Comparison of ENCODE assay signal across 8 cellular contexts in genomic region chr16:4253394-4254150, GRCh38. TPM values are rescaled to one million over a fixed set of nuclear protein-coding genes. Genes with fewer than 3 reads are reported as not detected.
A peak's percentile ranks its signal among the peaks of the same experiment; 100 is the strongest.
DNase-seq lines count a peak whose midpoint lies in the region; ATAC-seq, FAIRE-seq and TF ChIP-seq lines count a peak whose summit lies in the region.

No MANE protein-coding gene starts in this region.

- peak overlapping the region; percentile 91 for H2AFZ ChIP-seq in smooth muscle cell (ENCODE audit: low read depth)

- H3K4me3 ChIP-seq in WI38 (ENCODE audit: low read depth, low read length) (peak overlapping the region; percentile 59), bronchial epithelial cell (ENCODE audit: low read depth, low read length) (peak overlapping the region; percentile 42), smooth muscle cell (peak overlapping the region; percentile 67)

- no peaks in the 10 kb centered on the region for H3K9me3 ChIP-seq in smooth muscle cell (replicated peaks; ENCODE audit: low read depth)

- ATAC-seq in GM18909 (IDR thresholded peaks at IDR 0.05; ENCODE audit: poor library complexity, unreplicated experiment) (peak; percentile 95), HG03159 (IDR thresholded peaks at IDR 0.05; ENCODE audit: unreplicated experiment) (peak; percentile 91)

- under 1% methylated on average over 66 of the region's 80 CpGs for WGBS in smooth muscle cell (ENCODE audit: low lambda C conversion rate)

- no peaks in the 10 kb centered on the region for H4K20me1 ChIP-seq in smooth muscle cell (ENCODE audit: low read depth)

- no peaks in the 10 kb centered on the region for H3K79me2 ChIP-seq in smooth muscle cell (ENCODE audit: low read depth)

- peak overlapping the region; percentile 83 for H3K4me2 ChIP-seq in smooth muscle cell

- no peak for FAIRE-seq in bronchial epithelial cell (lab: Jason Lieb, UNC)

- H3K36me3 ChIP-seq in bronchial epithelial cell (ENCODE audit: control insufficient read depth, insufficient read depth, low read length), result peaks cover 4% of the 10 kb centered on the region
- no peaks in the 10 kb centered on the region for H3K36me3 ChIP-seq in smooth muscle cell (ENCODE audit: low read depth)

- no peaks in the 10 kb centered on the region for H3F3A ChIP-seq in smooth muscle cell (ENCODE audit: low read depth)

- TF ChIP-seq CTCF in WI38 (IDR thresholded peaks at IDR 0.05; ENCODE audit: low read depth, low read length) (no peak), bronchial epithelial cell (IDR thresholded peaks at IDR 0.05; ENCODE audit: insufficient read depth, low read length, severe bottlenecking) (no peak), smooth muscle cell (IDR thresholded peaks at IDR 0.05; ENCODE audit: borderline replicate concordance, insufficient read depth, poor library complexity, severe bottlenecking) (no peak)

- peak overlapping the region; percentile 74 for H3K9ac ChIP-seq in smooth muscle cell (ENCODE audit: low read depth)

- DNase-seq in AG08395 (ENCODE audit: low spot score) (peak; percentile 99), NCI-H2227 (lab: John Stamatoyannopoulos, UW; ENCODE audit: unreplicated experiment) (peak; percentile 99), bronchial epithelial cell (ENCODE audit: low read depth) (peak; percentile 92), iPS-NIHi7 (ENCODE audit: extremely low spot score) (peak; percentile 98), smooth muscle cell (lab: John Stamatoyannopoulos, UW; ENCODE audit: unreplicated experiment) (peak; percentile 96)

- H3K27me3 ChIP-seq in bronchial epithelial cell (ENCODE audit: control insufficient read depth, insufficient read depth, low read length) (no peaks in the 10 kb centered on the region), smooth muscle cell (ENCODE audit: low read depth) (no peaks in the 10 kb centered on the region)

- H3K4me1 ChIP-seq in smooth muscle cell (ENCODE audit: low read depth), result no peaks in the 10 kb centered on the region

- peak overlapping the region; percentile 85 for H3K27ac ChIP-seq in smooth muscle cell (ENCODE audit: low read depth)

RNA-seq across cellular contexts. Expression of gene SRL, which starts 11.7 kb away (rescaled TPM):
- total RNA-seq in bronchial epithelial cell (not detected in 2 replicates), smooth muscle cell (not detected in 2 replicates)
- 0.08 TPM in 1 of 2 replicates, not detected in the other for polyA plus RNA-seq in smooth muscle cell

RNA-seq across cellular contexts. Expression of gene TFAP4, which starts 19.3 kb away (rescaled TPM):
- total RNA-seq in bronchial epithelial cell, result 3.7 and 11.8 TPM in 2 replicates
- total RNA-seq in smooth muscle cell, result 2.7 and 9.6 TPM in 2 replicates
- 1.3 and 2.5 TPM in 2 replicates for polyA plus RNA-seq in smooth muscle cell

Comparison
In these comparisons a context has a peak if more than half of its experiments do, and no peak if none do; other contexts are left out.
1. Peak in every context shown above with its lines: DNase-seq, ATAC-seq, H3K4me3 ChIP-seq and H3K27ac ChIP-seq.